Comparison of ENCODE assay signal across 9 cellular contexts in genomic region chr11:30016588-30017363, GRCh38. TPM values are rescaled to one million over a fixed set of nuclear protein-coding genes. Genes with fewer than 3 reads are reported as not detected.
DNase-seq lines count a peak whose midpoint lies in the region; ATAC-seq lines count a peak whose summit lies in the region.
"Had no signal": no experiment of that assay in that cellular context is flagged by ENCODE, and none has a peak within 500 bp of the region (broad histone marks: within the 10 kb centered on the region; RNA-seq: fewer than 3 reads in every experiment).

TSS of gene KCNA4 (minus strand) at chr11:30017030. CDS start at chr11:30012678, 4,352 bp downstream.

- H3K4me1 ChIP-seq in trophoblast cell (ENCODE audit: control insufficient read depth in 1 of 2, insufficient read depth in 2 of 2, low read length in 2 of 2): peaks cover 4 to 7% of the 10 kb centered on the region in 2 experiments

- H2AFZ ChIP-seq in trophoblast cell (ENCODE audit: insufficient read depth, low read length, poor library complexity): no peak within 1 kb of the TSS

- no peaks in the 10 kb centered on the region for H3K36me3 ChIP-seq in trophoblast cell (ENCODE audit: control insufficient read depth in 1 of 2, insufficient read depth in 2 of 2, low read length in 2 of 2)

- H3K14ac ChIP-seq in trophoblast cell (ENCODE audit: low read length): no peak within 1 kb of the TSS

- peak within 1 kb of the TSS; percentile 18 for H4K12ac ChIP-seq in trophoblast cell (ENCODE audit: low read depth, low read length)

- H3K79me1 ChIP-seq in trophoblast cell (ENCODE audit: low read length): no peaks in the 10 kb centered on the region

- no peak within 1 kb of the TSS for H4K91ac ChIP-seq in trophoblast cell (ENCODE audit: low read depth, low read length)

- no CpG with 5 or more reads among the region's 50 CpGs for WGBS in trophoblast cell (ENCODE audit: extremely low coverage, insufficient coverage, insufficient read length)

- peak within 1 kb of the TSS; percentile 77 for H3K4me2 ChIP-seq in trophoblast cell (ENCODE audit: low read length)

- intact Hi-C loops in head of caudate nucleus (cut with DNase I): no loop called here

- H3K4me3 ChIP-seq in trophoblast cell (ENCODE audit: low read depth, low read length): peak within 1 kb of the TSS; percentile 50

- no peak within 1 kb of the TSS for H2BK5ac ChIP-seq in trophoblast cell (ENCODE audit: low read depth, low read length, poor library complexity)

- H4K8ac ChIP-seq in trophoblast cell (ENCODE audit: low read depth, low read length): no peak within 1 kb of the TSS

- H3K9ac ChIP-seq in trophoblast cell (ENCODE audit: low read length): no peak within 1 kb of the TSS

- no peak within 1 kb of the TSS for H3K23ac ChIP-seq in trophoblast cell (ENCODE audit: low read length)

- no peak within 1 kb of the TSS for H3K4ac ChIP-seq in trophoblast cell (ENCODE audit: low read depth, low read length)

- H3K9me3 ChIP-seq in trophoblast cell (ENCODE audit: insufficient read depth, low read depth, low read length): peaks cover 2% of the 10 kb centered on the region

- H3K18ac ChIP-seq in trophoblast cell (ENCODE audit: low read length): no peak within 1 kb of the TSS

- H3K79me2 ChIP-seq in trophoblast cell (ENCODE audit: control insufficient read depth, insufficient read depth, low read length, poor library complexity): no peaks in the 10 kb centered on the region

- no peak within 1 kb of the TSS for H3K27ac ChIP-seq in trophoblast cell (ENCODE audit: low read depth, low read length)

- no peak within 1 kb of the TSS for H2AK5ac ChIP-seq in trophoblast cell (ENCODE audit: low read length)

- DNase-seq in Daoy (ENCODE audit: low read depth): peak; percentile 54
- DNase-seq in NCI-H82 (lab: John Stamatoyannopoulos, UW): peak; percentile 82
- peak in 33 of 42 donors; percentile 25 to 73 (median 57) for DNase-seq in head of caudate nucleus
- DNase-seq in trophoblast cell: no peak
- no peak for DNase-seq in stimulated activated naive CD4-positive, alpha-beta T cell treated with Interleukin-2 at 50 U/mL for 16 hours (lab: John Stamatoyannopoulos, UW)
- DNase-seq in activated effector memory CD4-positive, alpha-beta T cell treated with anti-CD3 and anti-CD28 coated beads, Interleukin-2, amount 50 U/mL, for 16 hours: no peak
- no peak for DNase-seq in GDM1 (lab: John Stamatoyannopoulos, UW)
- DNase-seq: SW 1271 had no signal

- no peak within 1 kb of the TSS for H2BK120ac ChIP-seq in trophoblast cell (ENCODE audit: insufficient read depth, low read length, poor library complexity)

- ATAC-seq in HG03045 (IDR thresholded peaks at IDR 0.05; ENCODE audit: unreplicated experiment): no peak

- H3K27me3 ChIP-seq in trophoblast cell (ENCODE audit: insufficient read depth, low read length): peaks cover 32% of the 10 kb centered on the region

- H2BK12ac ChIP-seq in trophoblast cell (ENCODE audit: low read length): no peak within 1 kb of the TSS

RNA-seq across cellular contexts. Expression of gene KCNA4, which starts in this region (rescaled TPM):
- 0.11 and 0.48 TPM in 2 replicates for total RNA-seq in Daoy (2014; rRNA removed; shearing (Covaris generic))
- polyA plus RNA-seq in trophoblast cell (2013): 0.05 and 0.08 TPM in 2 replicates

Comparison
In these comparisons a context has a peak if more than half of its experiments do, and no peak if none do; other contexts are left out.
1. Peak in DNase-seq in Daoy; RNA of the gene not detected or under 1 TPM.
2. DNase-seq: peak in NCI-H82 (single experiment) and head of caudate nucleus (33 of 42); none in trophoblast cell (0 of 2), stimulated activated naive CD4-positive, alpha-beta T cell treated with Interleukin-2 at 50 U/mL for 16 hours (single experiment), activated effector memory CD4-positive, alpha-beta T cell treated with anti-CD3 and anti-CD28 coated beads, Interleukin-2, amount 50 U/mL, for 16 hours (single experiment) and GDM1 (single experiment).